ENCODE assay signal across 7 cellular contexts in genomic region chr12:82694276-82694675, GRCh38.
"Had no signal": no experiment of that assay in that cellular context is flagged by ENCODE, and none has a peak within 500 bp of the region (broad histone marks: within the 10 kb centered on the region; RNA-seq: fewer than 3 reads in every experiment).

No MANE protein-coding gene starts in this region.

- H3K4me3 ChIP-seq: HAP-1 had no signal

- DNase-seq: GOT3, H7, KBM-7 had no signal

- ATAC-seq: HCT116, HepG2 had no signal

- H3K27ac ChIP-seq: HL-60 had no signal

- H3K9me3 ChIP-seq: HAP-1 had no signal
